ENCODE assay signal across 20 cellular contexts in genomic region chr3:67610458-67610857, GRCh38. TPM values are rescaled to one million over a fixed set of nuclear protein-coding genes. Genes with fewer than 3 reads are reported as not detected.
A peak's percentile ranks its signal among the peaks of the same experiment; 100 is the strongest.
DNase-seq lines count a peak whose midpoint lies in the region; ATAC-seq and TF ChIP-seq lines count a peak whose summit lies in the region.
"Had no signal": no experiment of that assay in that cellular context is flagged by ENCODE, and none has a peak within 500 bp of the region (broad histone marks: within the 10 kb centered on the region; RNA-seq: fewer than 3 reads in every experiment).

No MANE protein-coding gene starts in this region.

- H3K27me3 Mint-ChIP-seq in endodermal cell (ENCODE audit: insufficient read depth) = no peaks in the 10 kb centered on the region
- H3K27me3 Mint-ChIP-seq: B cell had no signal

- TF ChIP-seq CTCF in HCT116 (IDR thresholded peaks at IDR 0.05 in 2 of 3, conservative IDR thresholded peaks at IDR 0.05 in 1 of 3; ENCODE audit: borderline replicate concordance in 1 of 3, insufficient read depth in 1 of 3, low read depth in 2 of 3, low read length in 2 of 3) (no peak), astrocyte of the spinal cord (IDR thresholded peaks at IDR 0.05; ENCODE audit: low read depth, low read length) (no peak), endodermal cell (conservative IDR thresholded peaks at IDR 0.05) (no peak), left lung (IDR thresholded peaks at IDR 0.05) (no peak)

- no peaks in the 10 kb centered on the region; the same call in 1 of the 2 replicates for H4K20me1 ChIP-seq in HCT116 (ENCODE audit: insufficient read depth)

- H3K27ac Mint-ChIP-seq in endodermal cell = no peak overlapping the region
- H3K27ac Mint-ChIP-seq: B cell; stimulated activated effector memory CD8-positive, alpha-beta T cell treated with anti-CD3 and anti-CD28 coated beads, Interleukin-12 subunit alpha, Interleukin-12 subunit beta, amount 100 ng/mL, for 72 hours; T-helper 1 cell treated with Interleukin-12 subunit alpha and Interleukin-12 subunit beta and Interleukin-4 antibody, amounts not matched to agents 30 μg/mL and 1 μg/mL, for 36 hours had no signal

- CTCF ChIA-PET in HCT116 (lab: Charles Lee) = no interaction called here

- H3K4me1 ChIP-seq in HCT116 (ENCODE audit: control insufficient read depth in 1 of 2, insufficient read depth in 2 of 2, low read length in 2 of 2) (peaks cover 0 to 12% of the 10 kb centered on the region in 2 experiments; a peak in 2 of 4 replicates), endodermal cell (ENCODE audit: control insufficient read depth, insufficient read depth, low read length) (peaks cover 4% of the 10 kb centered on the region), left lung (no peaks in the 10 kb centered on the region)
- H3K4me1 ChIP-seq: uterus had no signal

- no peak overlapping the region for H3K4me3 ChIP-seq in HCT116 (replicated peaks in 1 of 2; ENCODE audit: low read depth in 1 of 2, low read length in 2 of 2)
- no peak overlapping the region for H3K4me3 ChIP-seq in astrocyte of the spinal cord (ENCODE audit: low read depth, low read length)
- H3K4me3 ChIP-seq in endodermal cell (ENCODE audit: low read length) = no peak overlapping the region
- no peak overlapping the region for H3K4me3 ChIP-seq in left lung
- H3K4me3 ChIP-seq: mucosa of descending colon, uterus had no signal

- H3K36me3 ChIP-seq in HCT116 (ENCODE audit: control insufficient read depth in 1 of 2, insufficient read depth in 2 of 2, low read length in 2 of 2) (peaks cover 3 to 4% of the 10 kb centered on the region in 2 experiments; a peak in 2 of 4 replicates), endodermal cell (ENCODE audit: control insufficient read depth, insufficient read depth, low read length) (peaks cover 27% of the 10 kb centered on the region), left lung (peaks cover 0 to 32% of the 10 kb centered on the region in 2 donors)
- H3K36me3 ChIP-seq: uterus had no signal

- ATAC-seq in HCT116 (no peak), left lung (no peak), GM21526 (IDR thresholded peaks at IDR 0.05; ENCODE audit: low FRiP score, unreplicated experiment) (no peak)
- ATAC-seq: mucosa of descending colon; stimulated activated effector memory CD8-positive, alpha-beta T cell treated with anti-CD3 and anti-CD28 coated beads, Interleukin-12 subunit alpha, Interleukin-12 subunit beta, amount 100 ng/mL, for 72 hours had no signal

- RAD21 ChIA-PET in HCT116 (lab: Charles Lee; ENCODE audit: low non-redundant PET in 1 of 2, low total read pairs in 2 of 2, uncharacterized antibody in 2 of 2, unreplicated experiment in 2 of 2) = no interaction called here

- H2AFZ ChIP-seq in HCT116 (ENCODE audit: low read depth, low read length, poor library complexity, severe bottlenecking) = no peak overlapping the region

- TF ChIP-seq POLR2A in HCT116 (IDR thresholded peaks at IDR 0.05; ENCODE audit: borderline replicate concordance, extremely low read depth, insufficient read depth, insufficient read length) = no peak

- H3K9ac ChIP-seq in HCT116 (ENCODE audit: low read length) (no peak overlapping the region), endodermal cell (ENCODE audit: extremely low read depth, low read length, poor library complexity, severe bottlenecking) (no peak overlapping the region)

- H3K27me3 ChIP-seq in HCT116 (ENCODE audit: insufficient read depth, low read length) (no peaks in the 10 kb centered on the region), endodermal cell (ENCODE audit: control insufficient read depth, insufficient read depth, low read length, poor library complexity, severe bottlenecking) (no peaks in the 10 kb centered on the region), left lung (no peaks in the 10 kb centered on the region)
- H3K27me3 ChIP-seq: uterus had no signal

- H3K4me2 ChIP-seq in HCT116 (ENCODE audit: low read length) = peak overlapping the region; percentile 34

- BruUV-seq in HCT116 (replicated peaks; lab: Mats Ljungman, UMichigan) = no TSS peak

- WGBS in endodermal cell (ENCODE audit: insufficient coverage in 1 of 2, insufficient read length in 1 of 2), 2 experiments = 87 to 100% methylated on average over 1 of the region's 1 CpG

- peaks cover 19% of the 10 kb centered on the region for H3K4me1 Mint-ChIP-seq in endodermal cell

- in situ Hi-C loops in ACHN (cut with HindIII; ENCODE audit: low pct_ligation_motif_present, low pct_unique_long_range_greater_than_20kb, low sequenced_read_pairs) = no loop called here
- in situ Hi-C loops in astrocyte of the spinal cord (cut with HindIII; ENCODE audit: low sequenced_read_pairs) = no loop called here

- no peak for TF ChIP-seq RAD21 in HCT116 (IDR thresholded peaks at IDR 0.05; ENCODE audit: low read depth)

- peaks cover 3% of the 10 kb centered on the region for H3K9me3 Mint-ChIP-seq in endodermal cell
- H3K9me3 Mint-ChIP-seq: stimulated activated effector memory CD8-positive, alpha-beta T cell treated with anti-CD3 and anti-CD28 coated beads, Interleukin-12 subunit alpha, Interleukin-12 subunit beta, amount 100 ng/mL, for 72 hours had no signal

- no peaks in the 10 kb centered on the region for H3K9me3 ChIP-seq in HCT116 (ENCODE audit: control insufficient read depth in 1 of 2, insufficient read depth in 1 of 2, low read depth in 1 of 2, low read length in 2 of 2)
- no peaks in the 10 kb centered on the region for H3K9me3 ChIP-seq in endodermal cell (ENCODE audit: control insufficient read depth, low read length)
- no peaks in the 10 kb centered on the region for H3K9me3 ChIP-seq in left lung
- H3K9me3 ChIP-seq: mucosa of descending colon, uterus had no signal

- no peaks in the 10 kb centered on the region for H3K9me2 ChIP-seq in HCT116 (ENCODE audit: insufficient read depth)

- peaks cover 43% of the 10 kb centered on the region for H3K36me3 Mint-ChIP-seq in endodermal cell (ENCODE audit: low read depth)

- no peak overlapping the region for H3K4me3 Mint-ChIP-seq in endodermal cell
- H3K4me3 Mint-ChIP-seq: B cell; stimulated activated effector memory CD8-positive, alpha-beta T cell treated with anti-CD3 and anti-CD28 coated beads, Interleukin-12 subunit alpha, Interleukin-12 subunit beta, amount 100 ng/mL, for 72 hours; T-helper 1 cell treated with Interleukin-12 subunit alpha and Interleukin-12 subunit beta and Interleukin-4 antibody, amounts not matched to agents 30 μg/mL and 1 μg/mL, for 36 hours had no signal

- POLR2A ChIA-PET in HCT116 (lab: Charles Lee) = no interaction called here

- DNase-seq in ACHN = peak; percentile 35
- DNase-seq in HCT116 (ENCODE audit: low read depth, low spot score) = no peak
- peak; percentile 46 for DNase-seq in astrocyte of the spinal cord (ENCODE audit: low read depth, low spot score)
- peak; percentile 87 for DNase-seq in iris pigment epithelial cell (ENCODE audit: low read depth)
- no peak for DNase-seq in KG1 (lab: John Stamatoyannopoulos, UW)
- no peak for DNase-seq in endodermal cell
- no peak for DNase-seq in left lung
- DNase-seq: activated CD4-positive, alpha-beta T cell treated with anti-CD3 and anti-CD28 coated beads for 4 hours; activated effector memory CD4-positive, alpha-beta T cell treated with Interleukin-2 at 50 U/mL for 16 hours; caudate nucleus; DMS79; mucosa of descending colon; NCI-H1092 treated with DMSO at 0.1 percent for 48 hours; NCI-H446; stimulated activated CD4-positive, alpha-beta T cell treated with anti-CD3 and anti-CD28 coated beads, Interleukin-4, amount 100 ng/mL, for 1 hour; uterus had no signal

- intact Hi-C loops in HCT116 (cut with micrococcal nuclease) = no loop called here
- intact Hi-C loops in left lung (cut with DNase I) = no loop called here

- H3K79me2 ChIP-seq in HCT116 (ENCODE audit: insufficient read depth, low read length) = peaks cover 5% of the 10 kb centered on the region; the same call in 1 of the 2 replicates

- H3K27ac ChIP-seq in HCT116 (ENCODE audit: low read depth, low read length) = no peak overlapping the region
- no peak overlapping the region for H3K27ac ChIP-seq in endodermal cell (ENCODE audit: low read depth, low read length)
- H3K27ac ChIP-seq in left lung = no peak overlapping the region
- H3K27ac ChIP-seq: uterus had no signal

TF ChIP-seq in HCT116, 20 proteins besides CTCF, POLR2A, EP300 and RAD21:
- peak; percentile 41; the same call in 1 of the 2 replicates for TF ChIP-seq FOSL1 (IDR thresholded peaks at IDR 0.05; ENCODE audit: low read depth)
- no peak for TF ChIP-seq CBX3 (IDR thresholded peaks at IDR 0.05; ENCODE audit: low read depth)

RNA-seq across cellular contexts. Expression of gene SUCLG2, which starts 44.0 kb away (rescaled TPM):
- 49.2 TPM for total RNA-seq in HCT116 (2021; ENCODE audit: unreplicated experiment)
- 23.9 and 32.5 TPM in 2 replicates for polyA plus RNA-seq in HCT116 (2012)
- 10 to 100 TPM; 42.4 to 57.3 TPM for total RNA-seq in endodermal cell
- 49.2 TPM for polyA plus RNA-seq in endodermal cell (2013, experiment 1 of 2)
- polyA plus RNA-seq in endodermal cell (2013, experiment 2 of 2) = 43.8 TPM
- total RNA-seq in left lung = 10 to 100 TPM; 57.1 to 59.5 TPM

Comparison
In these comparisons a context has a peak if more than half of its experiments do, and no peak if none do; other contexts are left out.
1. DNase-seq: peak in ACHN (single experiment), astrocyte of the spinal cord (single experiment) and iris pigment epithelial cell (single experiment); none in HCT116 (single experiment), KG1 (single experiment), endodermal cell (single experiment) and left lung (0 of 2).